ENCODE assay signal across 8 cellular contexts in genomic region chr9:2241875-2242741, GRCh38.
DNase-seq lines count a peak whose midpoint lies in the region; ATAC-seq and TF ChIP-seq lines count a peak whose summit lies in the region.

No MANE protein-coding gene starts in this region.

- no peak overlapping the region for H2AK5ac ChIP-seq in neuronal stem cell (ENCODE audit: low read depth, low read length)

- H3K18ac ChIP-seq in neuronal stem cell (ENCODE audit: low read length), result peak overlapping the region; percentile 73

- peak overlapping the region; percentile 64 for H3K27ac ChIP-seq in DND-41 (ENCODE audit: low read length)
- peak overlapping the region; percentile 33 for H3K27ac ChIP-seq in GM23248
- H3K27ac ChIP-seq in KMS-11, result peak overlapping the region; percentile 59
- H3K27ac ChIP-seq in neuronal stem cell (replicated peaks; ENCODE audit: low read length), result peak overlapping the region; percentile 88
- H3K27ac ChIP-seq in thoracic aorta, result no peak overlapping the region

- no peak overlapping the region for H4K91ac ChIP-seq in neuronal stem cell (ENCODE audit: low read depth, low read length, poor library complexity)

- H3K9me2 ChIP-seq in GM23248 (ENCODE audit: insufficient read depth), result no peaks in the 10 kb centered on the region

- H2BK5ac ChIP-seq in neuronal stem cell (ENCODE audit: low read length), result peak overlapping the region; percentile 13

- H4K20me1 ChIP-seq in DND-41 (ENCODE audit: insufficient read depth, low read length) (no peaks in the 10 kb centered on the region), GM23248 (ENCODE audit: insufficient read depth) (no peaks in the 10 kb centered on the region), KMS-11 (ENCODE audit: insufficient read depth) (no peaks in the 10 kb centered on the region)

- H3K4ac ChIP-seq in neuronal stem cell (ENCODE audit: low read length), result no peak overlapping the region

- H3K79me1 ChIP-seq in neuronal stem cell (ENCODE audit: low read depth, low read length), result no peaks in the 10 kb centered on the region

- H3K36me3 ChIP-seq in DND-41 (ENCODE audit: insufficient read depth, low read length) (no peaks in the 10 kb centered on the region), GM23248 (ENCODE audit: low read depth) (no peaks in the 10 kb centered on the region), KMS-11 (ENCODE audit: insufficient read depth) (no peaks in the 10 kb centered on the region), neuronal stem cell (replicated peaks in 1 of 2; ENCODE audit: control insufficient read depth in 2 of 2, insufficient read depth in 2 of 2, low read length in 2 of 2) (no peaks in the 10 kb centered on the region), thoracic aorta (no peaks in the 10 kb centered on the region)

- H3K9me3 ChIP-seq in DND-41 (ENCODE audit: insufficient read depth, low read length, severe bottlenecking) (no peaks in the 10 kb centered on the region), GM23248 (ENCODE audit: low read depth) (no peaks in the 10 kb centered on the region), neuronal stem cell (replicated peaks in 1 of 2; ENCODE audit: control insufficient read depth in 2 of 2, insufficient read depth in 1 of 2, low read depth in 1 of 2, low read length in 2 of 2) (peaks cover 2 to 8% of the 10 kb centered on the region in 2 donors), thoracic aorta (no peaks in the 10 kb centered on the region)

- H3K4me1 ChIP-seq in DND-41 (ENCODE audit: insufficient read depth, low read length) (peaks cover 14% of the 10 kb centered on the region), GM23248 (ENCODE audit: insufficient read depth) (no peaks in the 10 kb centered on the region), KMS-11 (ENCODE audit: low read depth, poor library complexity, severe bottlenecking) (peaks cover 8% of the 10 kb centered on the region), neuronal stem cell (ENCODE audit: control insufficient read depth in 2 of 2, insufficient read depth in 1 of 2, low read depth in 1 of 2, low read length in 2 of 2) (peaks cover 9 to 14% of the 10 kb centered on the region in 2 donors), thoracic aorta (ENCODE audit: control insufficient read depth in 1 of 2, low read depth in 2 of 2) (peaks cover 0 to 17% of the 10 kb centered on the region in 2 donors)

- peak overlapping the region; percentile 72 for H3K4me2 ChIP-seq in DND-41 (ENCODE audit: insufficient read depth, low read length)
- H3K4me2 ChIP-seq in GM23248 (ENCODE audit: unreplicated experiment), result peak overlapping the region; percentile 94
- H3K4me2 ChIP-seq in KMS-11, result peak overlapping the region; percentile 76
- peak overlapping the region; percentile 53 for H3K4me2 ChIP-seq in neuronal stem cell (ENCODE audit: insufficient read depth, low read length, poor library complexity, severe bottlenecking)

- TF ChIP-seq CTCF in DND-41 (IDR thresholded peaks at IDR 0.05; ENCODE audit: borderline replicate concordance, extremely low read depth, low read length, poor library complexity, severe bottlenecking) (no peak), KMS-11 (conservative IDR thresholded peaks at IDR 0.05; ENCODE audit: low read depth, low read length) (no peak; the same call in 1 of the 2 replicates), thoracic aorta (IDR thresholded peaks at IDR 0.05) (no peak)

- peak; percentile 99 for ATAC-seq in DND-41 (ENCODE audit: insufficient read depth, low read depth)
- ATAC-seq in thoracic aorta (ENCODE audit: insufficient number of reproducible peaks, low FRiP score, low read depth), result peak; percentile 75

- H3K27me3 ChIP-seq in DND-41 (ENCODE audit: insufficient read depth, low read length, poor library complexity) (no peaks in the 10 kb centered on the region), GM23248 (replicated peaks; ENCODE audit: insufficient read depth) (no peaks in the 10 kb centered on the region), KMS-11 (ENCODE audit: insufficient read depth, low read depth) (no peaks in the 10 kb centered on the region), neuronal stem cell (ENCODE audit: control insufficient read depth in 3 of 3, insufficient read depth in 3 of 3, low read depth in 1 of 3, low read length in 3 of 3) (no peaks in the 10 kb centered on the region), thoracic aorta (replicated peaks; ENCODE audit: insufficient read depth) (no peaks in the 10 kb centered on the region)

- H2BK15ac ChIP-seq in neuronal stem cell (ENCODE audit: low read length), result no peak overlapping the region

- 3% methylated on average over 37 to 38 of the region's 38 CpGs for WGBS in GM23248 (ENCODE audit: low coverage in 1 of 2, low lambda C conversion rate in 2 of 2, missing lambda C conversion rate in 2 of 2), 2 experiments
- WGBS in neuronal stem cell (ENCODE audit: extremely low coverage in 2 of 2, insufficient read length in 2 of 2, insufficient replicate concordance in 1 of 2), 2 donors, result no CpG with 5 or more reads among the region's 38 CpGs

- no peak overlapping the region for H2BK12ac ChIP-seq in neuronal stem cell (ENCODE audit: low read length)

- H4K8ac ChIP-seq in neuronal stem cell (ENCODE audit: low read depth, low read length), result no peak overlapping the region

- H3K14ac ChIP-seq in neuronal stem cell (ENCODE audit: low read length), result no peak overlapping the region

- H3K9ac ChIP-seq in DND-41 (ENCODE audit: low read depth, low read length) (peak overlapping the region; percentile 46), GM23248 (peak overlapping the region; percentile 75), KMS-11 (peak overlapping the region; percentile 51), neuronal stem cell (ENCODE audit: low read depth, low read length, poor library complexity) (no peak overlapping the region)

- H3F3A ChIP-seq in GM23248 (ENCODE audit: insufficient read depth), result no peaks in the 10 kb centered on the region

- H2AFZ ChIP-seq in DND-41 (ENCODE audit: low read depth, low read length), result peak overlapping the region; percentile 85
- peak overlapping the region; percentile 94 for H2AFZ ChIP-seq in GM23248
- H2AFZ ChIP-seq in KMS-11 (ENCODE audit: low read depth), result peak overlapping the region; percentile 91
- H2AFZ ChIP-seq in neuronal stem cell (ENCODE audit: low read length), result peak overlapping the region; percentile 83

- H2BK120ac ChIP-seq in neuronal stem cell (ENCODE audit: low read depth, low read length), result no peak overlapping the region

- H3K23ac ChIP-seq in neuronal stem cell (ENCODE audit: low read depth, low read length, poor library complexity), result no peak overlapping the region

- no peaks in the 10 kb centered on the region for H3K79me2 ChIP-seq in DND-41 (ENCODE audit: insufficient read depth, low read length)
- H3K79me2 ChIP-seq in GM23248 (ENCODE audit: insufficient read depth), result no peaks in the 10 kb centered on the region
- no peaks in the 10 kb centered on the region for H3K79me2 ChIP-seq in KMS-11 (ENCODE audit: insufficient read depth, low read depth)

- in situ Hi-C loops in GM23248 (cut with MboI), result no loop called here

- H3K4me3 ChIP-seq in DND-41 (ENCODE audit: low read depth in 1 of 2, low read length in 2 of 2) (peak overlapping the region; percentile 5 to 58; a peak in 3 of 4 replicates), GM23248 (peak overlapping the region; percentile 77), KMS-11 (IDR thresholded peaks at IDR 0.05; ENCODE audit: insufficient read depth, low read depth, low read length) (peak overlapping the region; percentile 30), neuronal stem cell (ENCODE audit: low read length in 2 of 2) (peak overlapping the region; percentile 50 to 69), thoracic aorta (peak overlapping the region; percentile 72)

- peak; percentile 81 for DNase-seq in DND-41
- DNase-seq in GM23248, result peak; percentile 90
- DNase-seq in RKO (ENCODE audit: low spot score), result peak; percentile 87
- peak; percentile 64 for DNase-seq in activated naive CD4-positive, alpha-beta T cell treated with Interleukin-2 at 50 U/mL for 16 hours
- peak; percentile 76 for DNase-seq in germinal center (ENCODE audit: low spot score)
- DNase-seq in neuronal stem cell (ENCODE audit: low spot score), result peak; percentile 72
- no peak for DNase-seq in thoracic aorta (ENCODE audit: low spot score)

Comparison
In these comparisons a context has a peak if more than half of its experiments do, and no peak if none do; other contexts are left out.
1. H3K27ac ChIP-seq: peak in DND-41 (single experiment), GM23248 (single experiment), KMS-11 (single experiment) and neuronal stem cell (single experiment); none in thoracic aorta (0 of 2).
2. Peak in every context shown above with its lines, with median percentiles within 50 percentile points of each other: H2AFZ ChIP-seq, H3K4me2 ChIP-seq and H3K4me3 ChIP-seq.